In the genomic region with DNA sequence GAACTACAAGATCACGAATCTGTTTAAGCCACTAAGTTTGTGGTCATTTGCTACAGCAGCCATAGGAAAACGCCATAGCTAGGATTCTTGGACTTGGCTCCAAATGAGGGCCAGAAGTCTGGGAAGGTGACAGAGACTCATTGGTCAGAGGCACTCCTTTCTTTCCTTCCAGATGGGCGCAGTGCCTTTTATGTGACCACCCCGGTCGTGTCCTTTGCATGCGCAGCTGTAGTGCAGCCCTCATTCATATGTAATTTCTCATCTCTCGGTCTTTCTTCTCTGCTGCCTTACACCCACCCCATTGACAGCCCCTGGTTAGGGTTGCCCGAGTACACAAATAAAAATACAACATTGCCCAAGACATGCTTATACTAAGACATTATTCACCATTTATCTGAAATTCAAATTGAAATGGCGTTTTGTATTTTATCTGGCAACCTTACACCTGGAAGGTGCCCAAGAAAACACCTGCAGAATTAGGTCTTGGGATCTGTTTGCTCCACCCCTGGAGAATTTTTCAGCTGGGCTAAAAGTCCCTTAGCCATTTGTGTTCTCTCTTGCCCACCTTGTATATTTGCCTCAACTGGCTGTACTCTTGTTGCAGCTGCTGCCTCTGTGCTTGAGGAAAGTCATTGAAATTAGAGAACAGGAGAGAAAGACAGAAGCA, we compare ENCODE assay signal across 34 cellular contexts. TPM values are rescaled to one million over a fixed set of nuclear protein-coding genes. Genes with fewer than 3 reads are reported as not detected.
"Had no signal": no experiment of that assay in that cellular context is flagged by ENCODE, and none has a peak within 500 bp of the region (broad histone marks: within the 10 kb centered on the region; RNA-seq: fewer than 3 reads in every experiment).

No MANE protein-coding gene starts in this region.

- H3K4me1 Mint-ChIP-seq: activated B cell treated with CpG ODN at 0.5 μM for 24 hours; activated CD4-positive, alpha-beta memory T cell treated with anti-CD3 and anti-CD28 coated beads, Interleukin-2, amount 10 ng/mL, durations not matched to agents 7 days and 5 days; activated naive CD4-positive, alpha-beta T cell treated with anti-CD3 and anti-CD28 coated beads, Interleukin-2, amount 50 U/mL, for 24 hours; activated naive CD8-positive, alpha-beta T cell treated with anti-CD3 and anti-CD28 coated beads, Interleukin-2, amount 10 ng/mL, durations not matched to agents 7 days and 5 days had no signal

- H3K4me3 Mint-ChIP-seq: activated B cell treated with CpG ODN at 0.5 μM for 24 hours; activated CD4-positive, alpha-beta memory T cell treated with anti-CD3 and anti-CD28 coated beads, Interleukin-2, amount 10 ng/mL, durations not matched to agents 7 days and 5 days; activated naive CD4-positive, alpha-beta T cell treated with anti-CD3 and anti-CD28 coated beads, Interleukin-2, amount 50 U/mL, for 24 hours; activated naive CD8-positive, alpha-beta T cell treated with anti-CD3 and anti-CD28 coated beads, Interleukin-2, amount 10 ng/mL, durations not matched to agents 7 days and 5 days; activated T-cell treated with anti-CD3 and anti-CD28 coated beads, Interleukin-2, amount 50 U/mL, for 24 hours had no signal

- H3K27ac Mint-ChIP-seq: activated B cell treated with CpG ODN at 0.5 μM for 24 hours; activated CD4-positive, alpha-beta memory T cell treated with anti-CD3 and anti-CD28 coated beads, Interleukin-2, amount 10 ng/mL, durations not matched to agents 7 days and 5 days; activated naive CD4-positive, alpha-beta T cell treated with anti-CD3 and anti-CD28 coated beads, Interleukin-2, amount 50 U/mL, for 24 hours; activated naive CD8-positive, alpha-beta T cell treated with anti-CD3 and anti-CD28 coated beads, Interleukin-2, amount 10 ng/mL, durations not matched to agents 7 days and 5 days; activated T-cell treated with anti-CD3 and anti-CD28 coated beads, Interleukin-2, amount 50 U/mL, for 24 hours; activated T-helper 2 cell treated with anti-CD3 and anti-CD28 coated beads, Interferon-gamma antibody, Interleukin-2, Interleukin-4, amounts not matched to agents 10 μg/mL and 5 μg/mL and 100 μg/mL, durations not matched to agents 14 hours and 24 hours and 36 hours had no signal

- H3K4me3 ChIP-seq: ascending aorta, breast epithelium, MG63 had no signal

- H3K27ac ChIP-seq: ascending aorta, breast epithelium, VCaP had no signal

- H3K27me3 Mint-ChIP-seq: activated naive CD8-positive, alpha-beta T cell treated with anti-CD3 and anti-CD28 coated beads, Interleukin-2, amount 10 ng/mL, durations not matched to agents 7 days and 5 days had no signal

- H3K36me3 Mint-ChIP-seq: activated naive CD4-positive, alpha-beta T cell treated with anti-CD3 and anti-CD28 coated beads, Interleukin-2, amount 50 U/mL, for 24 hours; activated naive CD8-positive, alpha-beta T cell treated with anti-CD3 and anti-CD28 coated beads, Interleukin-2, amount 10 ng/mL, durations not matched to agents 7 days and 5 days had no signal

- DNase-seq: activated B cell treated with CpG ODN at 0.5 μM for 24 hours; activated CD4-positive, alpha-beta memory T cell treated with anti-CD3 and anti-CD28 coated beads, Interleukin-2, amount 10 ng/mL, durations not matched to agents 7 days and 5 days; activated CD4-positive, alpha-beta T cell treated with anti-CD3 and anti-CD28 coated beads for 4 hours; activated CD4-positive, CD25-positive, alpha-beta regulatory T cell treated with anti-CD3 and anti-CD28 coated beads, Interleukin-2, amount 50 U/mL, for 72 hours; activated CD8-positive, alpha-beta memory T cell treated with anti-CD3 and anti-CD28 coated beads for 24 hours; activated gamma-delta T cell; activated naive CD4-positive, alpha-beta T cell treated with Interleukin-2 at 50 U/mL for 16 hours; activated naive CD8-positive, alpha-beta T cell treated with anti-CD3 and anti-CD28 coated beads, Interleukin-2, amount 10 ng/mL, durations not matched to agents 7 days and 5 days; activated T-cell treated with anti-CD3 and anti-CD28 coated beads, Interleukin-2, amount 50 U/mL, for 24 hours; amygdala; Kasumi-1; KBM-7; MG63; NCI-H1048; NCI-H1105 treated with DMSO at 0.1 percent for 48 hours; NCI-H1436; NCI-H1694; NCI-H1930; NCI-H2081 treated with DMSO at 0.1 percent for 48 hours; NCI-H226; NCI-H446 treated with DMSO at 0.1 percent for 48 hours; NCI-H524; Right ventricle myocardium superior; SW 1271; T-helper 1 cell; T-helper 2 cell; T-helper 9 cell had no signal

- H3K9me3 Mint-ChIP-seq: activated B cell treated with CpG ODN at 0.5 μM for 24 hours; activated CD4-positive, alpha-beta memory T cell treated with anti-CD3 and anti-CD28 coated beads, Interleukin-2, amount 10 ng/mL, durations not matched to agents 7 days and 5 days; activated naive CD4-positive, alpha-beta T cell treated with anti-CD3 and anti-CD28 coated beads, Interleukin-2, amount 50 U/mL, for 24 hours; activated naive CD8-positive, alpha-beta T cell treated with anti-CD3 and anti-CD28 coated beads, Interleukin-2, amount 10 ng/mL, durations not matched to agents 7 days and 5 days; activated T-cell treated with anti-CD3 and anti-CD28 coated beads, Interleukin-2, amount 50 U/mL, for 24 hours; activated T-helper 2 cell treated with anti-CD3 and anti-CD28 coated beads, Interferon-gamma antibody, Interleukin-2, Interleukin-4, amounts not matched to agents 10 μg/mL and 5 μg/mL and 100 μg/mL, durations not matched to agents 14 hours and 24 hours and 36 hours had no signal

RNA-seq across cellular contexts. Expression of gene CCKAR, which starts 21.9 kb away (rescaled TPM):
- total RNA-seq: activated B cell treated with CpG ODN at 0.5 μM for 24 hours; activated CD4-positive, alpha-beta memory T cell treated with anti-CD3 and anti-CD28 coated beads, Interleukin-2, amount 10 ng/mL, durations not matched to agents 7 days and 5 days; activated naive CD8-positive, alpha-beta T cell treated with anti-CD3 and anti-CD28 coated beads, Interleukin-2, amount 10 ng/mL, durations not matched to agents 7 days and 5 days; activated T-helper 2 cell treated with anti-CD3 and anti-CD28 coated beads, Interferon-gamma antibody, Interleukin-2, Interleukin-4, amounts not matched to agents 10 μg/mL and 5 μg/mL and 100 μg/mL, durations not matched to agents 14 hours and 24 hours and 36 hours; ascending aorta; breast epithelium; cardiac septum; OCI-LY7; Right ventricle myocardium superior had no signal
